ENCODE assay signal across 8 cellular contexts in genomic region chr7:150047337-150047736, GRCh38.
DNase-seq lines count a peak whose midpoint lies in the region; ATAC-seq, FAIRE-seq and TF ChIP-seq lines count a peak whose summit lies in the region.
"Not testable (repeated sequence)": the region's sequence is repeated elsewhere in the genome, so short reads cannot be mapped to it uniquely, and the experiment has no call there.

No MANE protein-coding gene starts in this region.

- H3K36me3 ChIP-seq in CD4-positive, alpha-beta memory T cell (ENCODE audit: insufficient read depth, low read length); HUES6 (ENCODE audit: control insufficient read depth, insufficient read depth, low read length); H1 (ENCODE audit: control insufficient read depth in 2 of 4, insufficient read depth in 4 of 4, low read length in 3 of 4); stomach: not testable (repeated sequence)

- not testable (repeated sequence) for H4K91ac ChIP-seq in H1 (replicated peaks; ENCODE audit: insufficient read length, low read length)

- peak overlapping the region in 7 of 8 donors; percentile 32 to 77 (median 61) for H3K4me3 Mint-ChIP-seq in CD4-positive, alpha-beta memory T cell
- H3K4me3 Mint-ChIP-seq in activated naive CD4-positive, alpha-beta T cell treated with anti-CD3 and anti-CD28 coated beads, Interleukin-2, amount 10 ng/mL, durations not matched to agents 7 days and 5 days, result peak overlapping the region; percentile 55
- H3K4me3 Mint-ChIP-seq in osteocyte (ENCODE audit: unreplicated experiment), result peak overlapping the region; percentile 64

- H4K8ac ChIP-seq in H1 (ENCODE audit: extremely low read depth, insufficient read depth, low read length), result not testable (repeated sequence)

- not testable (repeated sequence) for H3K14ac ChIP-seq in H1 (ENCODE audit: insufficient read length)

- not testable (repeated sequence) for TF ChIP-seq RAD21 in H1 (IDR thresholded peaks at IDR 0.05 in 1 of 2, conservative IDR thresholded peaks at IDR 0.05 in 1 of 2; ENCODE audit: low read depth in 2 of 2, low read length in 2 of 2)

- ATAC-seq in SK-N-SH treated with all-trans-retinoic acid at 6 μM for 48 hours, result peak; percentile 7

- TF ChIP-seq CTCF in H1 (IDR thresholded peaks at IDR 0.05; ENCODE audit: control extremely low read depth in 1 of 3, insufficient read depth in 1 of 3, low read depth in 1 of 3, low read length in 3 of 3); osteocyte (IDR thresholded peaks at IDR 0.05); stomach (IDR thresholded peaks at IDR 0.05): not testable (repeated sequence)

- DNase-seq in CD4-positive, alpha-beta memory T cell, result peak in 1 of 5 donors; percentile 2
- DNase-seq in activated naive CD4-positive, alpha-beta T cell treated with anti-CD3 and anti-CD28 coated beads, Interleukin-2, amount 10 ng/mL, durations not matched to agents 7 days and 5 days, result peak; percentile 27
- DNase-seq in H1 (ENCODE audit: low read depth in 1 of 2, low spot score in 2 of 2), result peak in 1 of 2 experiments; percentile 63
- DNase-seq in osteocyte (ENCODE audit: extremely low spot score, unreplicated experiment); stomach: not testable (repeated sequence)

- H3K79me2 ChIP-seq in H1 (ENCODE audit: control insufficient read depth in 1 of 2, insufficient read depth in 2 of 2, low read length in 2 of 2), result not testable (repeated sequence)

- H3K36me3 Mint-ChIP-seq in CD4-positive, alpha-beta memory T cell; activated naive CD4-positive, alpha-beta T cell treated with anti-CD3 and anti-CD28 coated beads, Interleukin-2, amount 10 ng/mL, durations not matched to agents 7 days and 5 days; osteocyte (ENCODE audit: unreplicated experiment): not testable (repeated sequence)

- H2BK20ac ChIP-seq in H1 (ENCODE audit: low read length), result not testable (repeated sequence)

- POLR2A ChIA-PET in CD4-positive, alpha-beta memory T cell (lab: Charles Lee; ENCODE audit: partially characterized antibody), result interaction anchor here (0.6 kb wide), 1 partner anchor 179 kb away, joined by 3 read pairs; no protein-coding TSS in a partner anchor
- POLR2A ChIA-PET in H1 (lab: Charles Lee; ENCODE audit: partially characterized antibody), result not testable (repeated sequence)

- TF ChIP-seq EP300 in H1 (IDR thresholded peaks at IDR 0.05; ENCODE audit: borderline replicate concordance in 1 of 2, low read depth in 2 of 2, low read length in 2 of 2); stomach (IDR thresholded peaks at IDR 0.05): not testable (repeated sequence)

- intact Hi-C loops in CD4-positive, alpha-beta memory T cell (cut with micrococcal nuclease), result loop anchor here (5.0 kb wide), 1 partner anchor 165 kb away; no protein-coding TSS in a partner anchor
- intact Hi-C loops in stomach (cut with DNase I; ENCODE audit: low total_unique reads), result not testable (repeated sequence)

- CTCF ChIA-PET in CD4-positive, alpha-beta memory T cell (lab: Charles Lee; ENCODE audit: partially characterized antibody); activated naive CD4-positive, alpha-beta T cell treated with anti-CD3 and anti-CD28 coated beads, Interleukin-2, amount 10 ng/mL, durations not matched to agents 7 days and 5 days (lab: Charles Lee): not testable (repeated sequence)
- CTCF ChIA-PET in H1 (lab: Charles Lee; ENCODE audit: partially characterized antibody), result interaction anchor here (0.6 kb wide), 1 partner anchor 302 kb away, joined by 3 read pairs; no protein-coding TSS in a partner anchor

- not testable (repeated sequence) for H2BK120ac ChIP-seq in H1 (replicated peaks; ENCODE audit: low read depth, low read length)

- not testable (repeated sequence) for H3K79me1 ChIP-seq in H1 (ENCODE audit: low read depth, low read length)

- H3K18ac ChIP-seq in H1 (ENCODE audit: extremely low read depth, low read length), result not testable (repeated sequence)

- H3K9ac ChIP-seq in HUES6 (ENCODE audit: low read length); H1 (replicated peaks in 1 of 4; ENCODE audit: extremely low read depth in 1 of 4, low read depth in 3 of 4, low read length in 3 of 4): not testable (repeated sequence)

- H3K23ac ChIP-seq in H1 (ENCODE audit: insufficient read length), result not testable (repeated sequence)

- H3K4me1 ChIP-seq in CD4-positive, alpha-beta memory T cell (ENCODE audit: insufficient read depth, low read length); HUES6 (ENCODE audit: control insufficient read depth, insufficient read depth, low read length); H1 (replicated peaks in 1 of 4; ENCODE audit: control insufficient read depth in 3 of 4, insufficient read depth in 4 of 4, low read length in 3 of 4): not testable (repeated sequence)
- H3K4me1 ChIP-seq in stomach, result peaks cover 13 to 24% (median 19%) of the 10 kb centered on the region in 4 donors

- not testable (repeated sequence) for H2AFZ ChIP-seq in H1 (ENCODE audit: low read length)

- not testable (repeated sequence) for H3K27me3 ChIP-seq in CD4-positive, alpha-beta memory T cell (ENCODE audit: insufficient read depth, low read length); H1 (replicated peaks in 1 of 4; ENCODE audit: control insufficient read depth in 3 of 4, extremely low read depth in 1 of 4, insufficient read depth in 3 of 4, low read length in 3 of 4)
- H3K27me3 ChIP-seq in HUES6 (ENCODE audit: control insufficient read depth, insufficient read depth, low read length), result peaks cover 44% of the 10 kb centered on the region
- peaks cover 0 to 43% (median 24%) of the 10 kb centered on the region in 3 donors for H3K27me3 ChIP-seq in stomach

- not testable (repeated sequence) for FAIRE-seq in H1 (lab: Jason Lieb, UNC)

- H3K27me3 Mint-ChIP-seq in CD4-positive, alpha-beta memory T cell, result peaks cover 5 to 20% of the 10 kb centered on the region in 2 donors
- peaks cover 50% of the 10 kb centered on the region for H3K27me3 Mint-ChIP-seq in activated naive CD4-positive, alpha-beta T cell treated with anti-CD3 and anti-CD28 coated beads, Interleukin-2, amount 10 ng/mL, durations not matched to agents 7 days and 5 days
- H3K27me3 Mint-ChIP-seq in osteocyte (ENCODE audit: unreplicated experiment), result peaks cover 29% of the 10 kb centered on the region

- peaks cover 0 to 11% (median 5%) of the 10 kb centered on the region in 4 donors for H3K4me1 Mint-ChIP-seq in CD4-positive, alpha-beta memory T cell
- peaks cover 21% of the 10 kb centered on the region for H3K4me1 Mint-ChIP-seq in activated naive CD4-positive, alpha-beta T cell treated with anti-CD3 and anti-CD28 coated beads, Interleukin-2, amount 10 ng/mL, durations not matched to agents 7 days and 5 days
- H3K4me1 Mint-ChIP-seq in osteocyte (ENCODE audit: unreplicated experiment), result peaks cover 10% of the 10 kb centered on the region

- not testable (repeated sequence) for H3K27ac Mint-ChIP-seq in CD4-positive, alpha-beta memory T cell; activated naive CD4-positive, alpha-beta T cell treated with anti-CD3 and anti-CD28 coated beads, Interleukin-2, amount 10 ng/mL, durations not matched to agents 7 days and 5 days; osteocyte (ENCODE audit: unreplicated experiment)

- H3K4ac ChIP-seq in H1 (replicated peaks; ENCODE audit: insufficient read length, low read depth, low read length), result not testable (repeated sequence)

- 1% methylated on average over 11 of the region's 55 CpGs; no CpG with 5 or more reads in 1 of the 2 experiments for WGBS in H1 (ENCODE audit: extremely low coverage in 1 of 2, insufficient coverage in 1 of 2, insufficient read length in 1 of 2, insufficient replicate concordance in 2 of 2, low coverage in 1 of 2, low lambda C conversion rate in 2 of 2, missing lambda C conversion rate in 1 of 2), 2 experiments
- 0 to 3% (median 2%) methylated on average over 9 to 44 of the region's 55 CpGs; no CpG with 5 or more reads in 1 of the 5 donors for WGBS in stomach, 5 donors

- H3K4me3 ChIP-seq in CD4-positive, alpha-beta memory T cell (ENCODE audit: low read length in 2 of 2), result not testable (repeated sequence)
- H3K4me3 ChIP-seq in HUES6 (ENCODE audit: low read depth, low read length) (peak overlapping the region; percentile 60), H1 (ENCODE audit: extremely low read depth in 1 of 4, insufficient read depth in 2 of 4, low read depth in 3 of 4, low read length in 4 of 4) (peak overlapping the region; percentile 26 to 59 (median 28); a peak in 7 of 8 replicates), iPS-18c (ENCODE audit: insufficient read depth, low read depth, low read length) (peak overlapping the region; percentile 31; the same call in 1 of the 2 replicates), stomach (peak overlapping the region; percentile 21 to 45 (median 42))

- not testable (repeated sequence) for H3K23me2 ChIP-seq in H1 (ENCODE audit: low read depth, low read length)

- not testable (repeated sequence) for H2BK5ac ChIP-seq in H1 (ENCODE audit: low read depth, low read length)

- H2AK5ac ChIP-seq in H1 (ENCODE audit: low read depth, low read length), result not testable (repeated sequence)

- not testable (repeated sequence) for TF ChIP-seq POLR2A in H1 (IDR thresholded peaks at IDR 0.05; ENCODE audit: control extremely low read depth in 1 of 2, low read depth in 2 of 2, low read length in 2 of 2); stomach (IDR thresholded peaks at IDR 0.05)

- not testable (repeated sequence) for H3K9me3 Mint-ChIP-seq in CD4-positive, alpha-beta memory T cell; activated naive CD4-positive, alpha-beta T cell treated with anti-CD3 and anti-CD28 coated beads, Interleukin-2, amount 10 ng/mL, durations not matched to agents 7 days and 5 days; osteocyte (ENCODE audit: unreplicated experiment)

- not testable (repeated sequence) for H4K20me1 ChIP-seq in H1 (replicated peaks in 1 of 2; ENCODE audit: control insufficient read depth in 1 of 2, insufficient read depth in 2 of 2, low read length in 2 of 2)

- H3K56ac ChIP-seq in H1 (replicated peaks; ENCODE audit: insufficient read length, low read depth, low read length), result not testable (repeated sequence)

- not testable (repeated sequence) for H2BK15ac ChIP-seq in H1 (ENCODE audit: low read length)

- not testable (repeated sequence) for H3K9me3 ChIP-seq in CD4-positive, alpha-beta memory T cell (ENCODE audit: control insufficient read depth in 1 of 2, low read length in 2 of 2); HUES6 (ENCODE audit: control insufficient read depth, insufficient read depth, low read depth, low read length); H1 (ENCODE audit: insufficient read depth in 2 of 2, low read depth in 1 of 2, low read length in 1 of 2); iPS-18c (ENCODE audit: control insufficient read depth, insufficient read depth, low read length); stomach

- H3K27ac ChIP-seq in CD4-positive, alpha-beta memory T cell (ENCODE audit: low read depth, low read length); HUES6 (ENCODE audit: low read depth, low read length); H1 (ENCODE audit: low read depth, low read length); stomach: not testable (repeated sequence)

- not testable (repeated sequence) for H2BK12ac ChIP-seq in H1 (ENCODE audit: low read depth, low read length)

- H4K5ac ChIP-seq in H1 (ENCODE audit: insufficient read length, low read depth, low read length), result not testable (repeated sequence)

- peak overlapping the region; percentile 70 to 77 for H3K4me2 ChIP-seq in H1 (ENCODE audit: insufficient read depth in 1 of 2, low read depth in 2 of 2, low read length in 2 of 2)
